8 cellular contexts compared by ENCODE assay signal in the genomic region with DNA sequence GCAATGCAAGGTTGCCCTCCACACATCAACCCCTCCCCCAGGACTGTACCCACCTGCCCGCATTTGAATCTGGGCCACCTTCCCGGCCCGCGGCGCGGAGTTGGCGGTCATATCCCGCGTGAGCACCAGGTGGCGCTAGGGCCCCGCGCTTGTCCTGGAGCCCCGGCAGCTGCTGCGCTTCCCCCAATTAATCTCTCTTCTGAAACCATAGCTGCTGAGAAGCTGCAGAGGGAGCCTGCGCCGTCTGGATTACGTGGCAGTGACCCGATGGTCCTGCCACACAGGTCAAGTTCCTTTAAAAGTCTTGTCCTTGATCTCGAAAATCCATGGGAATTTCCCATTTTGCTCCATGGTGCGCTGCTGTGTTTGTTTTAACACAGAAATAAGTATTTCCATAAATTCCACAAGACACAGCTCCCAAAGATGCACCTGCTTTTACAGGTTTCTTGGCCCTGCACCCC. TPM values are rescaled to one million over a fixed set of nuclear protein-coding genes. Genes with fewer than 3 reads are reported as not detected.
A peak's percentile ranks its signal among the peaks of the same experiment; 100 is the strongest.
DNase-seq lines count a peak whose midpoint lies in the region; ATAC-seq and TF ChIP-seq lines count a peak whose summit lies in the region.

No MANE protein-coding gene starts in this region.

- H3K4me1 ChIP-seq in neural progenitor cell: no peaks in the 10 kb centered on the region

- no peaks in the 10 kb centered on the region for H4K20me1 ChIP-seq in neural progenitor cell (ENCODE audit: low read depth)

- no peaks in the 10 kb centered on the region for H3K36me3 Mint-ChIP-seq in neural progenitor cell

- H3K27me3 Mint-ChIP-seq in neural progenitor cell (ENCODE audit: insufficient read depth, low read depth): peaks cover 16% of the 10 kb centered on the region

- H3K27ac ChIP-seq in neural progenitor cell: no peak overlapping the region

- no peaks in the 10 kb centered on the region for H3F3A ChIP-seq in neural progenitor cell (ENCODE audit: low read depth)

- TF ChIP-seq CTCF in fibroblast of pulmonary artery (IDR thresholded peaks at IDR 0.05; ENCODE audit: low read length, missing control alignments) (peak; percentile 82), neural progenitor cell (IDR thresholded peaks at IDR 0.05) (peak; percentile 97)

- peaks cover 6% of the 10 kb centered on the region for H3K4me1 Mint-ChIP-seq in neural progenitor cell

- H3K4me3 ChIP-seq in fibroblast of pulmonary artery (replicated peaks; ENCODE audit: low read depth, low read length): no peak overlapping the region
- no peak overlapping the region for H3K4me3 ChIP-seq in neural progenitor cell

- ATAC-seq in GM21447 (IDR thresholded peaks at IDR 0.05; ENCODE audit: unreplicated experiment): peak; percentile 56
- peak; percentile 88 for ATAC-seq in stimulated activated naive CD8-positive, alpha-beta T cell treated with anti-CD3 and anti-CD28 coated beads, Interleukin-15, Interleukin-2, amounts not matched to agents 100 U/mL and 50 U/mL, for 24 hours

- H3K4me2 ChIP-seq in neural progenitor cell: no peak overlapping the region

- H3K27me3 ChIP-seq in neural progenitor cell: peaks cover 31% of the 10 kb centered on the region

- H3K4me3 Mint-ChIP-seq in neural progenitor cell: no peak overlapping the region

- H3K9me3 ChIP-seq in neural progenitor cell (ENCODE audit: low read depth): no peaks in the 10 kb centered on the region

- no peak overlapping the region for H2AFZ ChIP-seq in neural progenitor cell (replicated peaks)

- H3K9me3 Mint-ChIP-seq in neural progenitor cell: no peaks in the 10 kb centered on the region

- H3K9ac ChIP-seq in neural progenitor cell: no peak overlapping the region

- no peaks in the 10 kb centered on the region for H3K79me2 ChIP-seq in neural progenitor cell (ENCODE audit: low read depth)

- DNase-seq in COLO668 (lab: John Stamatoyannopoulos, UW; ENCODE audit: unreplicated experiment) (peak; percentile 74), LHCN-M2 (ENCODE audit: low read depth) (peak; percentile 66), RPMI7951 (ENCODE audit: low read depth) (peak; percentile 65), activated T-helper 1 cell treated with Interleukin-2 at 50 U/mL for 16 hours (ENCODE audit: low read depth) (peak; percentile 56), fibroblast of pulmonary artery (ENCODE audit: low read depth) (peak; percentile 78), neural progenitor cell (ENCODE audit: low spot score) (peak; percentile 87)
- DNase-seq in stimulated activated naive CD8-positive, alpha-beta T cell treated with anti-CD3 and anti-CD28 coated beads, Interleukin-15, Interleukin-2, amounts not matched to agents 100 U/mL and 50 U/mL, for 24 hours: peak; percentile 88

- H3K36me3 ChIP-seq in neural progenitor cell: no peaks in the 10 kb centered on the region

- no peak overlapping the region for H3K27ac Mint-ChIP-seq in neural progenitor cell

RNA-seq across cellular contexts. Expression of gene COX4I1, which starts 22.0 kb away (rescaled TPM):
- total RNA-seq in LHCN-M2 (2014; rRNA removed) (367 and 373 TPM in 2 replicates), neural progenitor cell (ENCODE audit: low replicate concordance) (308 and 386 TPM in 2 replicates)
- 781 TPM for polyA plus RNA-seq in LHCN-M2 (2012)
- 560 and 594 TPM in 2 replicates for total RNA-seq in RPMI7951 (2014; rRNA removed; shearing (Covaris generic))

RNA-seq across cellular contexts. Expression of gene EMC8, which starts 22.1 kb away (rescaled TPM):
- total RNA-seq in LHCN-M2 (2014; rRNA removed) (50.1 and 62.1 TPM in 2 replicates), neural progenitor cell (ENCODE audit: low replicate concordance) (25.1 and 38.7 TPM in 2 replicates)
- polyA plus RNA-seq in LHCN-M2 (2012): 30.2 TPM
- 46.9 and 51.4 TPM in 2 replicates for total RNA-seq in RPMI7951 (2014; rRNA removed; shearing (Covaris generic))
